18 cellular contexts compared by ENCODE assay signal in genomic region chr4:83890231-83890630, GRCh38.
DNase-seq lines count a peak whose midpoint lies in the region; ATAC-seq, FAIRE-seq and TF ChIP-seq lines count a peak whose summit lies in the region.
"Had no signal": no experiment of that assay in that cellular context is flagged by ENCODE, and none has a peak within 500 bp of the region (broad histone marks: within the 10 kb centered on the region; RNA-seq: fewer than 3 reads in every experiment).

No MANE protein-coding gene starts in this region.

- no peak for FAIRE-seq in astrocyte (lab: Jason Lieb, UNC)
- FAIRE-seq: islet of Langerhans had no signal

- peaks cover 12% of the 10 kb centered on the region for H3K4me1 Mint-ChIP-seq in MCF 10A (ENCODE audit: insufficient read depth, unreplicated experiment)
- peaks cover 21% of the 10 kb centered on the region for H3K4me1 Mint-ChIP-seq in astrocyte (ENCODE audit: low read depth, unreplicated experiment)
- H3K4me1 Mint-ChIP-seq: T-helper 17 cell had no signal

- H3K36me3 Mint-ChIP-seq in MCF 10A (ENCODE audit: insufficient read depth, unreplicated experiment), result no peaks in the 10 kb centered on the region
- H3K36me3 Mint-ChIP-seq in astrocyte (ENCODE audit: low read depth, unreplicated experiment), result no peaks in the 10 kb centered on the region

- H3K9me3 ChIP-seq in breast epithelium (peaks cover 0 to 3% of the 10 kb centered on the region in 2 donors), astrocyte (ENCODE audit: insufficient read depth, low read depth, low read length) (no peaks in the 10 kb centered on the region)
- H3K9me3 ChIP-seq in effector memory CD4-positive, alpha-beta T cell (ENCODE audit: control insufficient read depth, low read length), result no peaks in the 10 kb centered on the region
- H3K9me3 ChIP-seq: BLaER1 had no signal

- H3K27ac Mint-ChIP-seq in MCF 10A (ENCODE audit: low read depth, unreplicated experiment) (peak overlapping the region; percentile 22), astrocyte (ENCODE audit: unreplicated experiment) (peak overlapping the region; percentile 99)
- H3K27ac Mint-ChIP-seq: T-helper 17 cell had no signal

- no peaks in the 10 kb centered on the region for H3K27me3 ChIP-seq in breast epithelium
- no peaks in the 10 kb centered on the region for H3K27me3 ChIP-seq in astrocyte (ENCODE audit: insufficient read depth, low read length)
- no peaks in the 10 kb centered on the region for H3K27me3 ChIP-seq in effector memory CD4-positive, alpha-beta T cell (replicated peaks; ENCODE audit: control insufficient read depth, insufficient read depth, low read length, poor library complexity, severe bottlenecking)
- H3K27me3 ChIP-seq: BLaER1, hepatocyte had no signal

- DNase-seq in MCF 10A (ENCODE audit: unreplicated experiment) (no peak), breast epithelium (ENCODE audit: low spot score in 2 of 2) (no peak), astrocyte (ENCODE audit: low read depth) (peak; percentile 73), foreskin fibroblast (peak; percentile 10 to 30)
- no peak for DNase-seq in effector memory CD4-positive, alpha-beta T cell
- DNase-seq: 8988T; activated CD4-positive, alpha-beta T cell treated with anti-CD3 and anti-CD28 coated beads, Interleukin-2, amount 50 U/mL, for 4 hours; effector CD4-positive, alpha-beta T cell; MV-4-11; NCI-H1694; retina; T-helper 17 cell had no signal

- no peak overlapping the region for H2AFZ ChIP-seq in astrocyte (ENCODE audit: low read depth, low read length)
- H2AFZ ChIP-seq: hepatocyte had no signal

- peak overlapping the region; percentile 74 for H3K9ac ChIP-seq in astrocyte (ENCODE audit: low read length)
- H3K9ac ChIP-seq: BLaER1 had no signal

- no peak overlapping the region for H3K4me3 ChIP-seq in breast epithelium
- H3K4me3 ChIP-seq in astrocyte (ENCODE audit: insufficient read depth, low read depth, low read length), result peak overlapping the region; percentile 21
- no peak overlapping the region for H3K4me3 ChIP-seq in foreskin fibroblast (ENCODE audit: low read depth in 1 of 2, low read length in 2 of 2)
- H3K4me3 ChIP-seq in effector memory CD4-positive, alpha-beta T cell (ENCODE audit: insufficient read depth, low read depth, low read length, poor library complexity, severe bottlenecking), result no peak overlapping the region
- H3K4me3 ChIP-seq: BLaER1, hepatocyte had no signal

- CTCF ChIA-PET in MCF 10A (lab: Yijun Ruan, JAX), result interaction anchor here (0.7 to 1.0 kb wide), 2 partner anchors 21 to 69 kb away, joined by 3 read pairs; no protein-coding TSS in a partner anchor

- no peaks in the 10 kb centered on the region for H3K36me3 ChIP-seq in breast epithelium
- no peaks in the 10 kb centered on the region for H3K36me3 ChIP-seq in astrocyte (ENCODE audit: insufficient read depth, low read length)
- no peaks in the 10 kb centered on the region for H3K36me3 ChIP-seq in effector memory CD4-positive, alpha-beta T cell (ENCODE audit: control insufficient read depth, insufficient read depth, low read length)
- H3K36me3 ChIP-seq: BLaER1 had no signal

- no peak for ATAC-seq in HG03439 (IDR thresholded peaks at IDR 0.05; ENCODE audit: unreplicated experiment)
- ATAC-seq in GM18870 (IDR thresholded peaks at IDR 0.05; ENCODE audit: unreplicated experiment), result no peak
- no peak for ATAC-seq in HG03095 (IDR thresholded peaks at IDR 0.05; ENCODE audit: unreplicated experiment)
- ATAC-seq: T-helper 17 cell had no signal

- POLR2A ChIA-PET in MCF 10A (lab: Yijun Ruan, JAX), result interaction anchor here (1.2 kb wide), 1 partner anchor 22 kb away, joined by 3 read pairs; no protein-coding TSS in a partner anchor

- H3K27ac ChIP-seq in breast epithelium (no peak overlapping the region), astrocyte (ENCODE audit: low read depth, low read length) (peak overlapping the region; percentile 85)
- H3K27ac ChIP-seq in effector memory CD4-positive, alpha-beta T cell (ENCODE audit: insufficient read depth, low read length, poor library complexity, severe bottlenecking), result no peak overlapping the region
- H3K27ac ChIP-seq: BLaER1, hepatocyte had no signal

- no TSS peak for BruUV-seq in MCF 10A (replicated peaks; lab: Mats Ljungman, UMichigan)

- intact Hi-C loops in MCF 10A (cut with micrococcal nuclease) (no loop called here), breast epithelium (cut with DNase I; ENCODE audit: low total_unique reads) (no loop called here)

- TF ChIP-seq POLR2A in breast epithelium (IDR thresholded peaks at IDR 0.05), result no peak

- H3K27me3 Mint-ChIP-seq in MCF 10A (ENCODE audit: insufficient read depth, unreplicated experiment) (no peaks in the 10 kb centered on the region), astrocyte (ENCODE audit: low read depth, unreplicated experiment) (no peaks in the 10 kb centered on the region)

- TF ChIP-seq CTCF in MCF 10A (IDR thresholded peaks at IDR 0.05; ENCODE audit: unreplicated experiment), result no peak
- TF ChIP-seq CTCF in breast epithelium (IDR thresholded peaks at IDR 0.05), result no peak
- no peak for TF ChIP-seq CTCF in astrocyte (IDR thresholded peaks at IDR 0.05; ENCODE audit: insufficient read depth, low read depth, low read length)
- TF ChIP-seq CTCF in foreskin fibroblast (IDR thresholded peaks at IDR 0.05; ENCODE audit: low read depth, low read length), result no peak

- H3K4me3 Mint-ChIP-seq in MCF 10A (ENCODE audit: unreplicated experiment) (peak overlapping the region; percentile 25), astrocyte (ENCODE audit: unreplicated experiment) (peak overlapping the region; percentile 78)
- H3K4me3 Mint-ChIP-seq: T-helper 17 cell had no signal

- peak overlapping the region; percentile 81 for H3K4me2 ChIP-seq in astrocyte (ENCODE audit: low read length)
- H3K4me2 ChIP-seq: BLaER1, hepatocyte had no signal

- no peaks in the 10 kb centered on the region for H4K20me1 ChIP-seq in astrocyte (ENCODE audit: insufficient read depth, low read length)
- H4K20me1 ChIP-seq: BLaER1 had no signal

- H3K79me2 ChIP-seq in astrocyte (ENCODE audit: insufficient read depth, low read length), result no peaks in the 10 kb centered on the region
- H3K79me2 ChIP-seq: hepatocyte had no signal

- H3K9me3 Mint-ChIP-seq in MCF 10A (ENCODE audit: unreplicated experiment) (no peaks in the 10 kb centered on the region), astrocyte (ENCODE audit: unreplicated experiment) (peaks cover 3% of the 10 kb centered on the region)

- H3K4me1 ChIP-seq in breast epithelium (no peaks in the 10 kb centered on the region), astrocyte (ENCODE audit: insufficient read depth, low read length) (peaks cover 9% of the 10 kb centered on the region)
- no peaks in the 10 kb centered on the region for H3K4me1 ChIP-seq in effector memory CD4-positive, alpha-beta T cell (ENCODE audit: control insufficient read depth, insufficient read depth, low read length, poor library complexity, severe bottlenecking)
- H3K4me1 ChIP-seq: BLaER1 had no signal

Comparison
In these comparisons a context has a peak if more than half of its experiments do, and no peak if none do; other contexts are left out.
1. DNase-seq: peak in astrocyte (single experiment) and foreskin fibroblast (2 of 2); none in MCF 10A (single experiment), breast epithelium (0 of 2) and effector memory CD4-positive, alpha-beta T cell (0 of 3).